ENCODE assay signal across 33 cellular contexts in genomic region chr7:48660482-48660881, GRCh38.
"Had no signal": no experiment of that assay in that cellular context is flagged by ENCODE, and none has a peak within 500 bp of the region (broad histone marks: within the 10 kb centered on the region; RNA-seq: fewer than 3 reads in every experiment).

No MANE protein-coding gene starts in this region.

- H3K27me3 Mint-ChIP-seq: activated B cell treated with CpG ODN at 0.5 μM for 24 hours; activated CD8-positive, alpha-beta T cell treated with anti-CD3 and anti-CD28 coated beads for 36 hours; activated naive CD8-positive, alpha-beta T cell treated with anti-CD3 and anti-CD28 coated beads for 36 hours; activated naive CD8-positive, alpha-beta T cell treated with anti-CD3 and anti-CD28 coated beads, Interleukin-2, amount 50 U/mL, for 24 hours; brain; T-helper 17 cell had no signal

- H3K36me3 ChIP-seq: adrenal gland, breast epithelium, cardiac muscle cell, colonic mucosa, gastroesophageal sphincter, heart right ventricle, WERI-Rb-1 had no signal

- H3K36me3 Mint-ChIP-seq: activated naive CD4-positive, alpha-beta T cell treated with anti-CD3 and anti-CD28 coated beads, Interleukin-2, amount 50 U/mL, for 24 hours; activated naive CD8-positive, alpha-beta T cell treated with anti-CD3 and anti-CD28 coated beads for 36 hours; brain had no signal

- H3K27ac ChIP-seq: adrenal gland, breast epithelium, cardiac muscle cell, colonic mucosa, gastroesophageal sphincter, heart right ventricle, WERI-Rb-1 had no signal

- H3K27me3 ChIP-seq: adrenal gland, breast epithelium, cardiac muscle cell, colonic mucosa, gastroesophageal sphincter, heart right ventricle had no signal

- H3K9me3 Mint-ChIP-seq: activated CD8-positive, alpha-beta T cell treated with anti-CD3 and anti-CD28 coated beads for 36 hours; activated naive CD4-positive, alpha-beta T cell treated with anti-CD3 and anti-CD28 coated beads, Interleukin-2, amount 50 U/mL, for 24 hours; activated naive CD8-positive, alpha-beta T cell treated with anti-CD3 and anti-CD28 coated beads, Interleukin-2, amount 50 U/mL, for 24 hours; activated T-cell treated with anti-CD3 and anti-CD28 coated beads, Interleukin-2, amount 50 U/mL, for 4 hours; activated T-helper 2 cell treated with anti-CD3 and anti-CD28 coated beads, Interferon-gamma antibody, Interleukin-2, Interleukin-4, amounts not matched to agents 10 μg/mL and 5 μg/mL and 100 μg/mL, durations not matched to agents 14 hours and 24 hours and 36 hours; T-helper 2 cell treated with Interferon-gamma antibody and Interleukin-4, amounts not matched to agents 5 μg/mL and 100 μg/mL, for 36 hours had no signal

- H3K27ac Mint-ChIP-seq: activated B cell treated with CpG ODN at 0.5 μM for 24 hours; activated CD8-positive, alpha-beta T cell treated with anti-CD3 and anti-CD28 coated beads for 36 hours; activated naive CD4-positive, alpha-beta T cell treated with anti-CD3 and anti-CD28 coated beads for 36 hours; activated naive CD4-positive, alpha-beta T cell treated with anti-CD3 and anti-CD28 coated beads, Interleukin-2, amount 50 U/mL, for 24 hours; activated naive CD8-positive, alpha-beta T cell treated with anti-CD3 and anti-CD28 coated beads for 36 hours; activated naive CD8-positive, alpha-beta T cell treated with anti-CD3 and anti-CD28 coated beads, Interleukin-2, amount 50 U/mL, for 24 hours; activated T-helper 2 cell treated with anti-CD3 and anti-CD28 coated beads, Interferon-gamma antibody, Interleukin-2, Interleukin-4, amounts not matched to agents 10 μg/mL and 5 μg/mL and 100 μg/mL, durations not matched to agents 14 hours and 24 hours and 36 hours; brain; T-helper 17 cell; T-helper 2 cell treated with Interferon-gamma antibody and Interleukin-4, amounts not matched to agents 5 μg/mL and 100 μg/mL, for 36 hours had no signal

- H3K4me3 ChIP-seq: adrenal gland, breast epithelium, cardiac muscle cell, colonic mucosa, gastroesophageal sphincter, heart right ventricle had no signal

- H3K4me3 Mint-ChIP-seq: activated B cell treated with CpG ODN at 0.5 μM for 24 hours; activated CD8-positive, alpha-beta T cell treated with anti-CD3 and anti-CD28 coated beads for 36 hours; activated naive CD4-positive, alpha-beta T cell treated with anti-CD3 and anti-CD28 coated beads for 36 hours; activated naive CD4-positive, alpha-beta T cell treated with anti-CD3 and anti-CD28 coated beads, Interleukin-2, amount 50 U/mL, for 24 hours; activated naive CD8-positive, alpha-beta T cell treated with anti-CD3 and anti-CD28 coated beads for 36 hours; activated naive CD8-positive, alpha-beta T cell treated with anti-CD3 and anti-CD28 coated beads, Interleukin-2, amount 50 U/mL, for 24 hours; activated T-cell treated with anti-CD3 and anti-CD28 coated beads, Interleukin-2, amount 50 U/mL, for 4 hours; brain; T-helper 17 cell; T-helper 2 cell treated with Interferon-gamma antibody and Interleukin-4, amounts not matched to agents 5 μg/mL and 100 μg/mL, for 36 hours had no signal

- H3K9me3 ChIP-seq: adrenal gland, breast epithelium, colonic mucosa, gastroesophageal sphincter had no signal

- H3K4me1 ChIP-seq: adrenal gland, breast epithelium, colonic mucosa, gastroesophageal sphincter, heart right ventricle had no signal

- DNase-seq: activated B cell treated with CpG ODN at 0.5 μM for 24 hours; activated CD4-positive, alpha-beta T cell treated with anti-CD3 and anti-CD28 coated beads for 48 hours; activated CD4-positive, alpha-beta T cell treated with anti-CD3 and anti-CD28 coated beads, Interleukin-2, amount 50 U/mL, for 1 hour; activated CD4-positive, alpha-beta T cell treated with anti-CD3 and anti-CD28 coated beads, Interleukin-2, amount 50 U/mL, for 48 hours; activated CD8-positive, alpha-beta memory T cell treated with anti-CD3 and anti-CD28 coated beads for 24 hours; activated CD8-positive, alpha-beta T cell treated with anti-CD3 and anti-CD28 coated beads for 36 hours; activated effector memory CD4-positive, alpha-beta T cell treated with anti-CD3 and anti-CD28 coated beads, Interleukin-2, amount 50 U/mL, for 16 hours; activated naive CD4-positive, alpha-beta T cell treated with anti-CD3 and anti-CD28 coated beads for 36 hours; activated naive CD8-positive, alpha-beta T cell treated with anti-CD3 and anti-CD28 coated beads for 36 hours; activated naive CD8-positive, alpha-beta T cell treated with anti-CD3 and anti-CD28 coated beads, Interleukin-2, amount 50 U/mL, for 24 hours; activated T-cell treated with anti-CD3 and anti-CD28 coated beads, Interleukin-2, amount 50 U/mL, for 4 hours; adrenal gland; amygdala; aorta; central memory CD4-positive, alpha-beta T cell; cerebellar nuclear complex; colonic mucosa; effector CD8-positive, alpha-beta T cell; foreskin fibroblast; heart right ventricle; T-helper 1 cell; T-helper 17 cell; T1000; WERI-Rb-1 had no signal

- H3K4me1 Mint-ChIP-seq: activated B cell treated with CpG ODN at 0.5 μM for 24 hours; activated naive CD4-positive, alpha-beta T cell treated with anti-CD3 and anti-CD28 coated beads, Interleukin-2, amount 50 U/mL, for 24 hours; activated naive CD8-positive, alpha-beta T cell treated with anti-CD3 and anti-CD28 coated beads for 36 hours; activated naive CD8-positive, alpha-beta T cell treated with anti-CD3 and anti-CD28 coated beads, Interleukin-2, amount 50 U/mL, for 24 hours; T-helper 17 cell had no signal

- ATAC-seq: activated CD4-positive, CD25-positive, alpha-beta regulatory T cell treated with anti-CD3 and anti-CD28 coated beads, Interleukin-2, amount 50 U/mL, for 24 hours; activated CD8-positive, alpha-beta T cell treated with anti-CD3 and anti-CD28 coated beads for 36 hours; activated naive CD8-positive, alpha-beta T cell treated with anti-CD3 and anti-CD28 coated beads, Interleukin-2, amount 50 U/mL, for 24 hours; activated T-cell treated with anti-CD3 and anti-CD28 coated beads, Interleukin-2, amount 50 U/mL, for 4 hours; esophagus mucosa; gastroesophageal sphincter; heart right ventricle; T-helper 17 cell had no signal
